8 cellular contexts compared by ENCODE assay signal in genomic region chr18:62717059-62717849, GRCh38. TPM values are rescaled to one million over a fixed set of nuclear protein-coding genes. Genes with fewer than 3 reads are reported as not detected.
DNase-seq lines count a peak whose midpoint lies in the region; ATAC-seq and TF ChIP-seq lines count a peak whose summit lies in the region.

No MANE protein-coding gene starts in this region.

- H3K4me3 Mint-ChIP-seq in activated naive CD8-positive, alpha-beta T cell treated with anti-CD3 and anti-CD28 coated beads for 36 hours = peak overlapping the region; percentile 75
- H3K4me3 Mint-ChIP-seq in progenitor cell of endocrine pancreas (ENCODE audit: low read depth) = peak overlapping the region; percentile 79

- peaks cover 5% of the 10 kb centered on the region for H3K36me3 Mint-ChIP-seq in activated naive CD8-positive, alpha-beta T cell treated with anti-CD3 and anti-CD28 coated beads for 36 hours
- no peaks in the 10 kb centered on the region for H3K36me3 Mint-ChIP-seq in progenitor cell of endocrine pancreas (ENCODE audit: insufficient read depth)

- intact Hi-C loops in left ventricle myocardium inferior (cut with micrococcal nuclease) = loop anchor here (10.0 kb wide), 1 partner anchor 132 kb away; no protein-coding TSS in a partner anchor

- H3K36me3 ChIP-seq in left ventricle myocardium inferior = no peaks in the 10 kb centered on the region

- TF ChIP-seq CTCF in left ventricle myocardium inferior (IDR thresholded peaks at IDR 0.05; ENCODE audit: borderline replicate concordance) (no peak), progenitor cell of endocrine pancreas (IDR thresholded peaks at IDR 0.05; ENCODE audit: unreplicated experiment) (no peak)

- no peaks in the 10 kb centered on the region for H3K9me3 ChIP-seq in left ventricle myocardium inferior (replicated peaks)

- peaks cover 59% of the 10 kb centered on the region for H3K4me1 ChIP-seq in left ventricle myocardium inferior

- H3K27me3 ChIP-seq in left ventricle myocardium inferior (ENCODE audit: low read depth) = no peaks in the 10 kb centered on the region

- H3K27ac Mint-ChIP-seq in activated naive CD8-positive, alpha-beta T cell treated with anti-CD3 and anti-CD28 coated beads for 36 hours = peak overlapping the region; percentile 72
- peak overlapping the region; percentile 38 for H3K27ac Mint-ChIP-seq in progenitor cell of endocrine pancreas

- ATAC-seq in HG02642 (IDR thresholded peaks at IDR 0.05; ENCODE audit: poor library complexity, unreplicated experiment) (no peak), HG02852 (IDR thresholded peaks at IDR 0.05; ENCODE audit: unreplicated experiment) (no peak)

- in situ Hi-C loops in KBM-7 (cut with MboI; ENCODE audit: low pct_unique_long_range_greater_than_20kb, low sequenced_read_pairs) = no loop called here

- peaks cover 36% of the 10 kb centered on the region for H3K4me1 Mint-ChIP-seq in activated naive CD8-positive, alpha-beta T cell treated with anti-CD3 and anti-CD28 coated beads for 36 hours
- peaks cover 36% of the 10 kb centered on the region for H3K4me1 Mint-ChIP-seq in progenitor cell of endocrine pancreas (ENCODE audit: low read depth)

- H3K27ac ChIP-seq in left ventricle myocardium inferior (replicated peaks) = peak overlapping the region; percentile 93

- DNase-seq in COR-L47 (lab: John Stamatoyannopoulos, UW) = peak; percentile 77
- DNase-seq in KBM-7 = peak; percentile 68
- peak; percentile 11 for DNase-seq in SK-N-DZ (ENCODE audit: low spot score)
- peak; percentile 28 for DNase-seq in activated naive CD8-positive, alpha-beta T cell treated with anti-CD3 and anti-CD28 coated beads for 36 hours
- DNase-seq in left ventricle myocardium inferior = no peak
- no peak for DNase-seq in progenitor cell of endocrine pancreas (ENCODE audit: low spot score, unreplicated experiment)

- peaks cover 5% of the 10 kb centered on the region for H3K27me3 Mint-ChIP-seq in activated naive CD8-positive, alpha-beta T cell treated with anti-CD3 and anti-CD28 coated beads for 36 hours
- H3K27me3 Mint-ChIP-seq in progenitor cell of endocrine pancreas = no peaks in the 10 kb centered on the region

- no peaks in the 10 kb centered on the region for H3K9me3 Mint-ChIP-seq in activated naive CD8-positive, alpha-beta T cell treated with anti-CD3 and anti-CD28 coated beads for 36 hours
- H3K9me3 Mint-ChIP-seq in progenitor cell of endocrine pancreas (ENCODE audit: low read depth) = no peaks in the 10 kb centered on the region

- peak overlapping the region; percentile 75 for H3K4me3 ChIP-seq in left ventricle myocardium inferior

RNA-seq across cellular contexts. Expression of gene PHLPP1, which starts 1.9 kb away (rescaled TPM):
- 4.3 and 10.0 TPM in 2 replicates for polyA plus RNA-seq in SK-N-DZ (2014; cell fraction: cytosol; rRNA removed)
- polyA plus RNA-seq in SK-N-DZ (2014; cell fraction: nucleus; rRNA removed) = 2.2 and 3.2 TPM in 2 replicates
- total RNA-seq in activated naive CD8-positive, alpha-beta T cell treated with anti-CD3 and anti-CD28 coated beads for 36 hours = 10 to 100 TPM; 10.4 to 11.4 TPM
- total RNA-seq in left ventricle myocardium inferior = 5.9 TPM
- 16.5 and 18.0 TPM in 2 replicates for total RNA-seq in progenitor cell of endocrine pancreas

Comparison
In these comparisons a context has a peak if more than half of its experiments do, and no peak if none do; other contexts are left out.
1. DNase-seq: peak in COR-L47 (single experiment), KBM-7 (single experiment), SK-N-DZ (single experiment) and activated naive CD8-positive, alpha-beta T cell treated with anti-CD3 and anti-CD28 coated beads for 36 hours (single experiment); none in left ventricle myocardium inferior (single experiment) and progenitor cell of endocrine pancreas (single experiment).